In the genomic region with DNA sequence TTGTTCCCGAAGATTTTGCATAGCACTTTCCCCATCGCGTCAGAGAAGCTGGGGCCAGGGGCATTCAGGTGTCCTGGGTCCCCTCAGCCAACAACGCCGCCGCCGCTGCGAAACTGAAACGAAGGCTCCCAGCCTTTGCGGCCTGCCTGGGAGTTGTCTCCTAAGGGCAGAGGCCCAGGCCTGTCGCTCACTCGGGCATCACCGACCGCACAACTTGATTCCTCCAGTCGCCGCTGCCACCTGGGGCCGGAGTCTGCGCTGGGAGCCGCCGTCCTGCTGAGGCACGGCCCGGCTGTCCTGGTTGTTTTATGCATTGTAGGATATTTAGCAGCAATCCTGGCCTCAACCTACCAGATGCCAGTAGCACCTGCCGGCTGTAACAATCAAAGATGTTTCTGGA, we compare ENCODE assay signal across 23 cellular contexts. TPM values are rescaled to one million over a fixed set of nuclear protein-coding genes. Genes with fewer than 3 reads are reported as not detected.
DNase-seq lines count a peak whose midpoint lies in the region; ATAC-seq and TF ChIP-seq lines count a peak whose summit lies in the region.
"Had no signal": no experiment of that assay in that cellular context is flagged by ENCODE, and none has a peak within 500 bp of the region (broad histone marks: within the 10 kb centered on the region; RNA-seq: fewer than 3 reads in every experiment).

No MANE protein-coding gene starts in this region.

- H3K9ac ChIP-seq in H9 (ENCODE audit: extremely low read depth, insufficient read length, low read length): no peak overlapping the region
- H3K9ac ChIP-seq: BLaER1 treated with 17β-estradiol and CSF1 and Interleukin-3, amounts not matched to agents 10 nM and 100 nM; GM23248 had no signal

- H4K91ac ChIP-seq in H9 (ENCODE audit: insufficient read length, low read depth, low read length): no peak overlapping the region

- no peak overlapping the region for H4K5ac ChIP-seq in H9 (ENCODE audit: insufficient read length, low read depth, low read length)

- DNase-seq in activated T-cell treated with anti-CD3 and anti-CD28 coated beads, Interleukin-2, amount 50 U/mL, for 24 hours: no peak
- no peak for DNase-seq in activated T-cell treated with anti-CD3 and anti-CD28 coated beads, Interleukin-2, amount 50 U/mL, for 48 hours
- DNase-seq in H9 (no peak), T-helper 17 cell (no peak), HK-2 (ENCODE audit: unreplicated experiment) (no peak)
- no peak for DNase-seq in stimulated activated naive B cell treated with anti-CD40 and anti-IgM and Interleukin-4, amounts not matched to agents 10 μg/mL and 1 μg/mL and 100 μg/mL, for 72 hours
- DNase-seq: AML-193; Caco-2; CD4-positive, alpha-beta memory T cell; GM23248; HCEC 1CT; Kasumi-1; NCI-H1092 treated with DMSO at 0.1 percent for 48 hours; NCI-H1436; NCI-H1930; NCI-H446; NCI-H524 treated with DMSO at 0.1 percent for 48 hours; NCI-H774; SJCRH30 had no signal

- peaks cover 82% of the 10 kb centered on the region for H3K36me3 Mint-ChIP-seq in activated T-cell treated with anti-CD3 and anti-CD28 coated beads, Interleukin-2, amount 50 U/mL, for 24 hours (ENCODE audit: low read depth)
- H3K36me3 Mint-ChIP-seq in H9 (ENCODE audit: insufficient read depth in 1 of 3, low read depth in 3 of 3): peaks cover 4% of the 10 kb centered on the region in 3 experiments; a peak in 6 of 7 replicates
- peaks cover 26% of the 10 kb centered on the region for H3K36me3 Mint-ChIP-seq in activated naive CD8-positive, alpha-beta T cell
- H3K36me3 Mint-ChIP-seq in stimulated activated naive B cell treated with anti-CD40 and anti-IgM and Interleukin-4, amounts not matched to agents 10 μg/mL and 1 μg/mL and 100 μg/mL, for 72 hours: peaks cover 30 to 52% of the 10 kb centered on the region in 2 donors
- peaks cover 2% of the 10 kb centered on the region for H3K36me3 Mint-ChIP-seq in T-helper 17 cell (ENCODE audit: low read depth)

- no peak overlapping the region for H2BK20ac ChIP-seq in H9 (ENCODE audit: low read depth, low read length, poor library complexity, severe bottlenecking)

- H3K27ac ChIP-seq in H9 (ENCODE audit: insufficient read length, low read depth, low read length): no peak overlapping the region
- H3K27ac ChIP-seq: A549; BLaER1 treated with 17β-estradiol and CSF1 and Interleukin-3, amounts not matched to agents 10 nM and 100 nM; GM23248; SJCRH30 had no signal

- H2BK5ac ChIP-seq in H9 (ENCODE audit: insufficient read length, low read length): no peak overlapping the region

- H3K56ac ChIP-seq in H9 (ENCODE audit: insufficient read length, low read depth, low read length): no peak overlapping the region

- H3K27me3 ChIP-seq in H9 (ENCODE audit: insufficient read depth, low read length): no peaks in the 10 kb centered on the region
- H3K27me3 ChIP-seq: BLaER1 treated with 17β-estradiol and CSF1 and Interleukin-3, amounts not matched to agents 10 nM and 100 nM; SJCRH30 had no signal

- no peak for ATAC-seq in stimulated activated naive B cell treated with anti-CD40 and anti-IgM and Interleukin-4, amounts not matched to agents 10 μg/mL and 1 μg/mL and 100 μg/mL, for 72 hours (replicated peaks)
- ATAC-seq in T-helper 17 cell: no peak
- ATAC-seq: A549, HepG2 had no signal

- H3K4me1 Mint-ChIP-seq in activated T-cell treated with anti-CD3 and anti-CD28 coated beads, Interleukin-2, amount 50 U/mL, for 24 hours (ENCODE audit: low read depth): peaks cover 84% of the 10 kb centered on the region
- H3K4me1 Mint-ChIP-seq in H9 (peaks cover 23 to 26% of the 10 kb centered on the region in 2 experiments), T-helper 17 cell (peaks cover 4% of the 10 kb centered on the region)
- peaks cover 62% of the 10 kb centered on the region for H3K4me1 Mint-ChIP-seq in activated naive CD8-positive, alpha-beta T cell (ENCODE audit: low read depth)
- peaks cover 3 to 14% of the 10 kb centered on the region in 2 donors for H3K4me1 Mint-ChIP-seq in stimulated activated naive B cell treated with anti-CD40 and anti-IgM and Interleukin-4, amounts not matched to agents 10 μg/mL and 1 μg/mL and 100 μg/mL, for 72 hours

- H3K18ac ChIP-seq in H9 (ENCODE audit: insufficient read length, low read depth, low read length): no peak overlapping the region

- no peaks in the 10 kb centered on the region for H3K23me2 ChIP-seq in H9 (ENCODE audit: insufficient read length, low read depth, low read length, poor library complexity, severe bottlenecking)

- no CpG with 5 or more reads among the region's 23 CpGs for WGBS in H9 (ENCODE audit: extremely low coverage, insufficient read length, low lambda C conversion rate)

- H3K4me1 ChIP-seq in H9 (ENCODE audit: insufficient read depth, low read length): no peaks in the 10 kb centered on the region
- H3K4me1 ChIP-seq: A549, Caco-2, SJCRH30 had no signal

- H3K4ac ChIP-seq in H9 (ENCODE audit: low read depth, low read length): no peak overlapping the region

- no peaks in the 10 kb centered on the region for H3K9me3 Mint-ChIP-seq in activated T-cell treated with anti-CD3 and anti-CD28 coated beads, Interleukin-2, amount 50 U/mL, for 24 hours
- no peaks in the 10 kb centered on the region for H3K9me3 Mint-ChIP-seq in H9
- H3K9me3 Mint-ChIP-seq in activated naive CD8-positive, alpha-beta T cell (ENCODE audit: low read depth): peaks cover 3% of the 10 kb centered on the region
- H3K9me3 Mint-ChIP-seq in stimulated activated naive B cell treated with anti-CD40 and anti-IgM and Interleukin-4, amounts not matched to agents 10 μg/mL and 1 μg/mL and 100 μg/mL, for 72 hours: no peaks in the 10 kb centered on the region
- H3K9me3 Mint-ChIP-seq: CD4-positive, alpha-beta memory T cell had no signal

- H4K8ac ChIP-seq in H9 (replicated peaks; ENCODE audit: insufficient read length, low read depth, low read length): no peak overlapping the region

- no peak overlapping the region for H3K23ac ChIP-seq in H9 (ENCODE audit: insufficient read length, low read depth, low read length)

- H3K14ac ChIP-seq in H9 (ENCODE audit: insufficient read depth, low read length): no peak overlapping the region

- H2BK120ac ChIP-seq in H9 (ENCODE audit: low read depth, low read length, poor library complexity, severe bottlenecking): no peak overlapping the region

- H3K9me3 ChIP-seq in H9 (ENCODE audit: control insufficient read depth, low read depth, low read length) (no peaks in the 10 kb centered on the region), T-helper 17 cell (ENCODE audit: control insufficient read depth, low read length, poor library complexity, severe bottlenecking) (no peaks in the 10 kb centered on the region)
- H3K9me3 ChIP-seq: A549; BLaER1 treated with 17β-estradiol and CSF1 and Interleukin-3, amounts not matched to agents 10 nM and 100 nM; Caco-2; SJCRH30 had no signal

- no peaks in the 10 kb centered on the region for H3K27me3 Mint-ChIP-seq in activated T-cell treated with anti-CD3 and anti-CD28 coated beads, Interleukin-2, amount 50 U/mL, for 24 hours
- H3K27me3 Mint-ChIP-seq in H9 (ENCODE audit: low read depth): no peaks in the 10 kb centered on the region
- H3K27me3 Mint-ChIP-seq in activated naive CD8-positive, alpha-beta T cell: no peaks in the 10 kb centered on the region
- no peaks in the 10 kb centered on the region for H3K27me3 Mint-ChIP-seq in stimulated activated naive B cell treated with anti-CD40 and anti-IgM and Interleukin-4, amounts not matched to agents 10 μg/mL and 1 μg/mL and 100 μg/mL, for 72 hours
- H3K27me3 Mint-ChIP-seq in T-helper 17 cell: no peaks in the 10 kb centered on the region
- H3K27me3 Mint-ChIP-seq: CD4-positive, alpha-beta memory T cell had no signal

- no peak overlapping the region for H3K4me2 ChIP-seq in H9 (ENCODE audit: insufficient read depth, insufficient read length, low read length)
- H3K4me2 ChIP-seq: A549; BLaER1 treated with 17β-estradiol and CSF1 and Interleukin-3, amounts not matched to agents 10 nM and 100 nM had no signal

- no peak overlapping the region for H2BK12ac ChIP-seq in H9 (ENCODE audit: insufficient read length, low read depth, low read length)

- H3K27ac Mint-ChIP-seq in activated T-cell treated with anti-CD3 and anti-CD28 coated beads, Interleukin-2, amount 50 U/mL, for 24 hours: peak overlapping the region; percentile 97
- peak overlapping the region in 2 of 3 experiments; percentile 15 to 43; a peak in 2 of 7 replicates for H3K27ac Mint-ChIP-seq in H9
- peak overlapping the region; percentile 97 for H3K27ac Mint-ChIP-seq in activated naive CD8-positive, alpha-beta T cell
- peak overlapping the region; percentile 9 for H3K27ac Mint-ChIP-seq in stimulated activated naive B cell treated with anti-CD40 and anti-IgM and Interleukin-4, amounts not matched to agents 10 μg/mL and 1 μg/mL and 100 μg/mL, for 72 hours
- no peak overlapping the region for H3K27ac Mint-ChIP-seq in T-helper 17 cell
- H3K27ac Mint-ChIP-seq: CD4-positive, alpha-beta memory T cell had no signal

- H3T11ph ChIP-seq in H9 (ENCODE audit: low read length): no peak overlapping the region

- no peak for TF ChIP-seq CTCF in H9 (conservative IDR thresholded peaks at IDR 0.05)

- H3K4me3 Mint-ChIP-seq in activated T-cell treated with anti-CD3 and anti-CD28 coated beads, Interleukin-2, amount 50 U/mL, for 24 hours: no peak overlapping the region
- H3K4me3 Mint-ChIP-seq in H9: no peak overlapping the region
- no peak overlapping the region for H3K4me3 Mint-ChIP-seq in activated naive CD8-positive, alpha-beta T cell
- H3K4me3 Mint-ChIP-seq in stimulated activated naive B cell treated with anti-CD40 and anti-IgM and Interleukin-4, amounts not matched to agents 10 μg/mL and 1 μg/mL and 100 μg/mL, for 72 hours: no peak overlapping the region
- H3K4me3 Mint-ChIP-seq in T-helper 17 cell: no peak overlapping the region
- H3K4me3 Mint-ChIP-seq: CD4-positive, alpha-beta memory T cell had no signal

- H3K79me2 ChIP-seq in H9 (ENCODE audit: insufficient read depth, low read length): no peaks in the 10 kb centered on the region

- no peaks in the 10 kb centered on the region for H4K20me1 ChIP-seq in H9 (ENCODE audit: control insufficient read depth, insufficient read depth, insufficient read length)

- H2AFZ ChIP-seq in H9 (ENCODE audit: low read length): no peak overlapping the region
- H2AFZ ChIP-seq: GM23248 had no signal

- H3K79me1 ChIP-seq in H9 (ENCODE audit: insufficient read depth, low read depth, low read length, poor library complexity, severe bottlenecking): no peaks in the 10 kb centered on the region

- no peak overlapping the region for H2BK15ac ChIP-seq in H9 (ENCODE audit: low read depth, low read length)

- no peak overlapping the region for H2AK5ac ChIP-seq in H9 (ENCODE audit: insufficient read length, low read length)

RNA-seq across cellular contexts. Expression of gene ZSCAN25, which starts 22.0 kb away (rescaled TPM):
- total RNA-seq in H9 (2021) (21.3 and 21.5 TPM in 2 replicates), T-helper 17 cell (10 to 100 TPM; 29.8 to 34.4 TPM)

RNA-seq across cellular contexts. Expression of gene TMEM225B, which starts 40.7 kb away (rescaled TPM):
- total RNA-seq in H9 (2021) (0.44 TPM in 1 of 2 replicates, not detected in the other), T-helper 17 cell (1 to 10 TPM in 1 of 2 donors, under 1 TPM in 1; 0.96 to 1.4 TPM)
- total RNA-seq: GM23248 had no signal

RNA-seq across cellular contexts. Expression of gene CYP3A5, which starts 41.1 kb away (rescaled TPM):
- total RNA-seq in H9 (2021) (0.22 TPM in 1 of 2 replicates, not detected in the other), T-helper 17 cell (under 1 TPM in 1 of 2 donors, not detected in 1; 0.20 TPM)
- total RNA-seq: CD4-positive, alpha-beta memory T cell; GM23248 had no signal
